In genomic region chr17:39694593-39694992, GRCh38 we compare ENCODE assay signal across 1 cellular context.
TF ChIP-seq lines count a peak whose summit lies in the region.

No MANE protein-coding gene starts in this region.

TF ChIP-seq in WTC11, 78 proteins besides CTCF, POLR2A, EP300 and RAD21:
- TF ChIP-seq MLX (CRISPR knock-in tag; IDR thresholded peaks at IDR 0.05) (no peak), ZNF232 (CRISPR knock-in tag; IDR thresholded peaks at IDR 0.05) (no peak), ZSCAN18 (CRISPR knock-in tag; IDR thresholded peaks at IDR 0.05) (no peak), PRDM15 (CRISPR knock-in tag; IDR thresholded peaks at IDR 0.05) (no peak), FOXJ3 (CRISPR knock-in tag; IDR thresholded peaks at IDR 0.05; ENCODE audit: borderline replicate concordance) (no peak), NFE2L1 (CRISPR knock-in tag; IDR thresholded peaks at IDR 0.05) (no peak)
